11 cellular contexts compared by ENCODE assay signal in genomic region chr12:68559984-68560822, GRCh38. TPM values are rescaled to one million over a fixed set of nuclear protein-coding genes. Genes with fewer than 3 reads are reported as not detected.
DNase-seq lines count a peak whose midpoint lies in the region; ATAC-seq and TF ChIP-seq lines count a peak whose summit lies in the region.
"Had no signal": no experiment of that assay in that cellular context is flagged by ENCODE, and none has a peak within 500 bp of the region (broad histone marks: within the 10 kb centered on the region; RNA-seq: fewer than 3 reads in every experiment).

No MANE protein-coding gene starts in this region.

- TF ChIP-seq POLR2A in IMR-90 (IDR thresholded peaks at IDR 0.05; ENCODE audit: low read depth, low read length) (no peak), gastrocnemius medialis (IDR thresholded peaks at IDR 0.05) (no peak)

- intact Hi-C loops in IMR-90 (cut with micrococcal nuclease) = no loop called here
- intact Hi-C loops in left cardiac atrium (cut with DNase I) = no loop called here
- intact Hi-C loops in gastrocnemius medialis (cut with DNase I; ENCODE audit: low total_unique reads) = no loop called here
- intact Hi-C loops in mammary epithelial cell (cut with micrococcal nuclease) = no loop called here
- intact Hi-C loops in CD4-positive, alpha-beta memory T cell (cut with micrococcal nuclease) = no loop called here

- no peak overlapping the region for H2AK9ac ChIP-seq in IMR-90 (replicated peaks; ENCODE audit: low read depth, low read length, poor library complexity)

- H3K9ac ChIP-seq in IMR-90 (ENCODE audit: low read depth, low read length) (no peak overlapping the region), mammary epithelial cell (ENCODE audit: insufficient read depth, low read length) (no peak overlapping the region)

- no peak for TF ChIP-seq CTCF in IMR-90 (conservative IDR thresholded peaks at IDR 0.05; ENCODE audit: low read depth, low read length)
- no peak for TF ChIP-seq CTCF in gastrocnemius medialis (IDR thresholded peaks at IDR 0.05 in 4 of 5, conservative IDR thresholded peaks at IDR 0.05 in 1 of 5)
- TF ChIP-seq CTCF in mammary epithelial cell (conservative IDR thresholded peaks at IDR 0.05 in 1 of 2, IDR thresholded peaks at IDR 0.05 in 1 of 2; ENCODE audit: extremely low read depth in 1 of 2, insufficient read depth in 1 of 2, low read depth in 1 of 2, low read length in 2 of 2) = no peak

- H3K27ac ChIP-seq in IMR-90 (ENCODE audit: insufficient read depth, low read length) (peak overlapping the region; percentile 26; the same call in 1 of the 2 replicates), gastrocnemius medialis (no peak overlapping the region), mammary epithelial cell (ENCODE audit: insufficient read depth, low read depth, low read length) (no peak overlapping the region)
- no peak overlapping the region for H3K27ac ChIP-seq in CD4-positive, alpha-beta memory T cell (ENCODE audit: low read depth, low read length)
- H3K27ac ChIP-seq: cardiac muscle cell had no signal

- H3K27ac Mint-ChIP-seq in CD4-positive, alpha-beta memory T cell = no peak overlapping the region

- H3K36me3 ChIP-seq in IMR-90 (ENCODE audit: control insufficient read depth, insufficient read depth, low read length) = no peaks in the 10 kb centered on the region
- no peaks in the 10 kb centered on the region for H3K36me3 ChIP-seq in gastrocnemius medialis
- no peaks in the 10 kb centered on the region for H3K36me3 ChIP-seq in mammary epithelial cell (ENCODE audit: insufficient read depth, low read length)
- no peaks in the 10 kb centered on the region for H3K36me3 ChIP-seq in CD4-positive, alpha-beta memory T cell (ENCODE audit: insufficient read depth, low read length)
- H3K36me3 ChIP-seq: cardiac muscle cell, stomach had no signal

- POLR2A ChIA-PET in IMR-90 (lab: Charles Lee; ENCODE audit: unreplicated experiment) = no interaction called here
- POLR2A ChIA-PET in CD4-positive, alpha-beta memory T cell (lab: Charles Lee; ENCODE audit: partially characterized antibody) = no interaction called here

- peaks cover 0 to 2% of the 10 kb centered on the region in 2 donors for H3K27me3 Mint-ChIP-seq in CD4-positive, alpha-beta memory T cell

- H3K4me2 ChIP-seq in IMR-90 (ENCODE audit: low read depth, low read length) (no peak overlapping the region; the same call in 1 of the 2 replicates), mammary epithelial cell (ENCODE audit: insufficient read depth, low read depth, low read length) (no peak overlapping the region)

- H2AFZ ChIP-seq in IMR-90 (replicated peaks; ENCODE audit: low read length, poor library complexity) (peak overlapping the region; percentile 58), mammary epithelial cell (ENCODE audit: low read depth, low read length) (no peak overlapping the region)

- no peak overlapping the region for H3K56ac ChIP-seq in IMR-90 (ENCODE audit: extremely low read depth, insufficient read depth, low read length)

- no peak overlapping the region for H3K4me3 Mint-ChIP-seq in CD4-positive, alpha-beta memory T cell

- H2BK120ac ChIP-seq in IMR-90 (ENCODE audit: low read depth, low read length) = peak overlapping the region; percentile 30

- peak overlapping the region; percentile 45; the same call in 2 of the 3 replicates for H2BK15ac ChIP-seq in IMR-90 (ENCODE audit: low read depth, low read length)

- DNase-seq in IMR-90 = peak; percentile 20
- DNase-seq in SKM-1 (lab: John Stamatoyannopoulos, UW; ENCODE audit: unreplicated experiment) = peak; percentile 4
- peak; percentile 65 for DNase-seq in left cardiac atrium
- DNase-seq in gastrocnemius medialis = peak; percentile 9 to 21
- no peak for DNase-seq in mammary epithelial cell
- DNase-seq in CD4-positive, alpha-beta memory T cell = no peak
- DNase-seq in NCI-H2107 (lab: John Stamatoyannopoulos, UW) = no peak
- DNase-seq: activated CD8-positive, alpha-beta memory T cell treated with anti-CD3 and anti-CD28 coated beads for 24 hours; NCI-H524; stomach had no signal

- CTCF ChIA-PET in IMR-90 (lab: Yijun Ruan, JAX) (interaction anchor here (0.7 kb wide), 1 partner anchor 243 kb away, joined by 3 read pairs; no protein-coding TSS in a partner anchor), mammary epithelial cell (lab: Charles Lee; ENCODE audit: low non-redundant PET) (no interaction called here)
- CTCF ChIA-PET in CD4-positive, alpha-beta memory T cell (lab: Charles Lee; ENCODE audit: partially characterized antibody) = no interaction called here

- H3K4ac ChIP-seq in IMR-90 (ENCODE audit: low read depth, low read length) = peak overlapping the region; percentile 68

- in situ Hi-C loops in IMR-90 (cut with MboI; ENCODE audit: low sequenced_read_pairs) = no loop called here
- in situ Hi-C loops in gastrocnemius medialis (cut with MboI; ENCODE audit: low sequenced_read_pairs in 4 of 4) = loop anchor here in 1 of 4 donors (25.0 kb wide), 1 partner anchor 102 kb away; no protein-coding TSS in a partner anchor
- in situ Hi-C loops in mammary epithelial cell (cut with MboI; ENCODE audit: low sequenced_read_pairs in 2 of 2) = no loop called here

- peak overlapping the region; percentile 69 for H3K14ac ChIP-seq in IMR-90 (replicated peaks; ENCODE audit: low read depth, low read length)

- TF ChIP-seq RAD21 in IMR-90 (IDR thresholded peaks at IDR 0.05; ENCODE audit: low read length) = no peak

- H3K23ac ChIP-seq in IMR-90 (ENCODE audit: low read depth, low read length) = 0 out of 2 replicates have a peak overlapping the region, but pooled peaks have one; percentile 12

- H3K27me3 ChIP-seq in IMR-90 (ENCODE audit: control insufficient read depth, insufficient read depth, low read length) (no peaks in the 10 kb centered on the region), gastrocnemius medialis (no peaks in the 10 kb centered on the region), mammary epithelial cell (ENCODE audit: insufficient read depth, low read length) (no peaks in the 10 kb centered on the region)
- H3K27me3 ChIP-seq in CD4-positive, alpha-beta memory T cell (ENCODE audit: insufficient read depth, low read length) = no peaks in the 10 kb centered on the region
- H3K27me3 ChIP-seq: cardiac muscle cell, stomach had no signal

- H3K79me1 ChIP-seq in IMR-90 (ENCODE audit: low read depth in 1 of 2, low read length in 2 of 2) = peaks cover 0 to 10% of the 10 kb centered on the region in 2 experiments; a peak in 2 of 4 replicates

- peak overlapping the region; percentile 38 for H2AK5ac ChIP-seq in IMR-90 (ENCODE audit: low read depth, low read length)

- H3K4me3 ChIP-seq in IMR-90 (ENCODE audit: insufficient read depth, low read depth, low read length) = no peak overlapping the region
- H3K4me3 ChIP-seq in gastrocnemius medialis = no peak overlapping the region
- H3K4me3 ChIP-seq in mammary epithelial cell (replicated peaks in 1 of 3; ENCODE audit: insufficient read depth in 1 of 3, low read depth in 2 of 3, low read length in 3 of 3) = no peak overlapping the region
- H3K4me3 ChIP-seq in CD4-positive, alpha-beta memory T cell (ENCODE audit: low read length in 2 of 2) = no peak overlapping the region
- H3K4me3 ChIP-seq: cardiac muscle cell, stomach had no signal

- peaks cover 16% of the 10 kb centered on the region for H3K4me1 ChIP-seq in IMR-90 (ENCODE audit: control insufficient read depth, insufficient read depth, low read length)
- no peaks in the 10 kb centered on the region for H3K4me1 ChIP-seq in gastrocnemius medialis
- H3K4me1 ChIP-seq in mammary epithelial cell (ENCODE audit: insufficient read depth, low read length) = peaks cover 28% of the 10 kb centered on the region
- peaks cover 2% of the 10 kb centered on the region for H3K4me1 ChIP-seq in CD4-positive, alpha-beta memory T cell (ENCODE audit: insufficient read depth, low read length)

- no peak overlapping the region; the same call in 1 of the 2 replicates for H4K91ac ChIP-seq in IMR-90 (ENCODE audit: insufficient read depth, low read depth, low read length)

- H2BK5ac ChIP-seq in IMR-90 (ENCODE audit: low read depth, low read length, poor library complexity, severe bottlenecking) = peak overlapping the region; percentile 15

- H3K36me3 Mint-ChIP-seq in CD4-positive, alpha-beta memory T cell = no peaks in the 10 kb centered on the region

- BruUV-seq in IMR-90 (replicated peaks; lab: Mats Ljungman, UMichigan) (no TSS peak), mammary epithelial cell (replicated peaks; lab: Mats Ljungman, UMichigan) (no TSS peak)

- H3K9me3 ChIP-seq in IMR-90 (ENCODE audit: control insufficient read depth, insufficient read depth, low read length) = no peaks in the 10 kb centered on the region
- no peaks in the 10 kb centered on the region for H3K9me3 ChIP-seq in gastrocnemius medialis
- H3K9me3 ChIP-seq in mammary epithelial cell (replicated peaks; ENCODE audit: insufficient read depth, low read length) = no peaks in the 10 kb centered on the region
- H3K9me3 ChIP-seq in CD4-positive, alpha-beta memory T cell (ENCODE audit: control insufficient read depth in 1 of 2, low read length in 2 of 2) = no peaks in the 10 kb centered on the region
- H3K9me3 ChIP-seq: stomach had no signal

- no peaks in the 10 kb centered on the region for H3K79me2 ChIP-seq in mammary epithelial cell (ENCODE audit: insufficient read depth, low read length)

- no CpG with 5 or more reads among the region's 7 CpGs for WGBS in IMR-90 (ENCODE audit: extremely low coverage in 2 of 2, insufficient read length in 1 of 2), 2 experiments
- 96% methylated on average over 6 of the region's 7 CpGs for WGBS in mammary epithelial cell (ENCODE audit: low coverage, missing lambda C conversion rate)

- H3K18ac ChIP-seq in IMR-90 (ENCODE audit: low read depth, low read length) = peak overlapping the region; percentile 22

- no peak overlapping the region for H4K5ac ChIP-seq in IMR-90 (ENCODE audit: low read depth, low read length)

- no peaks in the 10 kb centered on the region for H4K20me1 ChIP-seq in IMR-90 (ENCODE audit: insufficient read depth, low read length)
- H4K20me1 ChIP-seq in mammary epithelial cell (ENCODE audit: insufficient read depth, low read length) = no peaks in the 10 kb centered on the region

- ATAC-seq in IMR-90 (ENCODE audit: low read depth) (no peak; the same call in 1 of the 2 replicates), left cardiac atrium (peak; percentile 59 to 83), gastrocnemius medialis (peak in 1 of 2 donors; percentile 27)

- peak overlapping the region; percentile 38 for H2BK20ac ChIP-seq in IMR-90 (ENCODE audit: low read depth, low read length)

- H3K9me1 ChIP-seq in IMR-90 (ENCODE audit: insufficient read depth, low read length) = peaks cover 19% of the 10 kb centered on the region

- dilution Hi-C loops in IMR-90 (cut with HindIII; ENCODE audit: low sequenced_read_pairs, unreplicated experiment) (no loop called here), mammary epithelial cell (cut with HindIII; ENCODE audit: low sequenced_read_pairs) (no loop called here)

- peak overlapping the region; percentile 48 to 49; a peak in 2 of 4 replicates for H4K8ac ChIP-seq in IMR-90 (ENCODE audit: low read depth in 2 of 2, low read length in 2 of 2)

- H3K9me3 Mint-ChIP-seq in CD4-positive, alpha-beta memory T cell = no peaks in the 10 kb centered on the region

- peaks cover 10 to 19% (median 13%) of the 10 kb centered on the region in 4 donors for H3K4me1 Mint-ChIP-seq in CD4-positive, alpha-beta memory T cell

RNA-seq across cellular contexts. Expression of gene RAP1B, which starts 50.5 kb away (rescaled TPM):
- 200 and 262 TPM in 2 replicates for total RNA-seq in IMR-90 (2012; rRNA removed)
- polyA plus RNA-seq in IMR-90 (2012; rRNA removed) = 114 and 159 TPM in 2 replicates
- 56.5 and 87.8 TPM in 2 replicates for polyA plus RNA-seq in IMR-90 (2012; cell fraction: cytosol; rRNA removed)
- polyA plus RNA-seq in IMR-90 (2012; cell fraction: nucleus; rRNA removed; ENCODE audit: low replicate concordance) = 16.7 and 90.0 TPM in 2 replicates
- total RNA-seq in left cardiac atrium = 10 to 100 TPM; 82.2 to 91.3 TPM
- total RNA-seq in gastrocnemius medialis = 10 to 100 TPM; 58.4 to 93.8 (median 71.9) TPM
- total RNA-seq in mammary epithelial cell = 100 to 1,000 TPM; 140 to 188 TPM
- polyA plus RNA-seq in mammary epithelial cell = 175 TPM
- 53.9 TPM for polyA minus RNA-seq in mammary epithelial cell
- 100 to 1,000 TPM; 193 to 195 TPM for total RNA-seq in CD4-positive, alpha-beta memory T cell
- 100 to 1,000 TPM; 433 to 542 TPM for polyA plus RNA-seq in CD4-positive, alpha-beta memory T cell

Comparison
In these comparisons a context has a peak if more than half of its experiments do, and no peak if none do; other contexts are left out.
1. DNase-seq: peak in IMR-90 (single experiment), SKM-1 (single experiment), left cardiac atrium (single experiment) and gastrocnemius medialis (2 of 2); none in mammary epithelial cell (single experiment), CD4-positive, alpha-beta memory T cell (0 of 5) and NCI-H2107 (single experiment).